18 cellular contexts compared by ENCODE assay signal in the genomic region with DNA sequence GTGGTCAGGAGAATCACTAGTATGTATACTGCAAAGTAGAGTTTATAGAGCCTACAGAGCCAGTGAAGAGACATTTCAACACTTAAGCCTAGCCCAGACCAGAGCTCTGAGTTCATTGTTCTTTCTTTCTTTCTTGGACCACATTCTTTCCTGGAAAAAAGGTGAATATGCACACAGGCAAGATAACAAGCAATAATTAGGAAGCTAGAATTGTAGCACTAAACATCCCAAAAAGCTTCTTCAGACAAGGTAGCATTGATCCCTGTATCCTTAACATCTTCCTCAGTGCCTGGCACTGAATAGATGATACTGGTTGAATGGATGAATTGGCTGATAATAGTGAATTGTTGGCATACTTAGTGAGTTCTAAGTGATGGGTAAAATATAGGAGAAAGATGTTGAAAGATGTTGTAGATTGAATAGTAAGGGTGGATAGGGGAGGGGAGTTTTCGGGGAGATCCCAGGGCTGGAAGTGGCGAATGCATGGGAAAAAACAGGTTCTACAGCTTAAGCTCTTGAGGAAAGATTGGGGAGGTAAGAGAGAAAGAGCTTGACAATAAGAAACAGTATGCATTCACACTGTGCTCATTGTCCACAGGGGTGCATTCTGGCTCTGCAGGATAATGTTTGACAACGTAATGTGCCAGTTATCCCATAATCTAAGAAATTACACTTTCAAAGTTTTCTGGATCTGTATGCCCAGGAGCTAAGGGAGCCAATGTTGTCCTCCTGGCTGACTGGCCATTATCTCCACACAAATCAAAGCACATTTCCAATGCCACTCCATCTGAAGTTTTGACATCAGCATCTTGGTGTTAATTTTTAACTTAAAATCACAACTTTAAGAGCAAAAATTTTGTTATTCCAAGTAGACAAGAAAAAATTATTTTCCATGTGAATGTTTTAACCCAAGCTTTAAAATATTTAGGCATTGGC. TPM values are rescaled to one million over a fixed set of nuclear protein-coding genes. Genes with fewer than 3 reads are reported as not detected.
DNase-seq lines count a peak whose midpoint lies in the region; ATAC-seq and TF ChIP-seq lines count a peak whose summit lies in the region.
"Had no signal": no experiment of that assay in that cellular context is flagged by ENCODE, and none has a peak within 500 bp of the region (broad histone marks: within the 10 kb centered on the region; RNA-seq: fewer than 3 reads in every experiment).

No MANE protein-coding gene starts in this region.

- H3K4me1 ChIP-seq in RWPE2 (ENCODE audit: insufficient read depth, poor library complexity, severe bottlenecking) (peaks cover 40% of the 10 kb centered on the region), upper lobe of right lung (peaks cover 20% of the 10 kb centered on the region), OCI-LY7 (ENCODE audit: insufficient read depth, low read length, poor library complexity, severe bottlenecking) (peaks cover 18% of the 10 kb centered on the region)

- BruUV-seq in OCI-LY7 (replicated peaks; lab: Mats Ljungman, UMichigan): no TSS peak

- peak overlapping the region; percentile 17 to 50 for H3K27ac Mint-ChIP-seq in natural killer cell treated with Interleukin-12 subunit alpha and Interleukin-12 subunit beta and Interleukin-15 and Interleukin-18, amount 100 ng/mL, for 72 hours
- H3K27ac Mint-ChIP-seq in natural killer cell: no peak overlapping the region
- H3K27ac Mint-ChIP-seq: T-helper 2 cell treated with Interferon-gamma antibody and Interleukin-4, amounts not matched to agents 5 μg/mL and 100 μg/mL, for 36 hours had no signal

- H3K4me2 ChIP-seq in OCI-LY7 (ENCODE audit: low read length): no peak overlapping the region

- H3K9me2 ChIP-seq in OCI-LY7 (ENCODE audit: insufficient read depth, low read length): no peaks in the 10 kb centered on the region

- ATAC-seq in natural killer cell treated with Interleukin-12 subunit alpha and Interleukin-12 subunit beta and Interleukin-15 and Interleukin-18, amount 100 ng/mL, for 72 hours: no peak
- ATAC-seq in natural killer cell (no peak), RWPE2 (ENCODE audit: low read depth) (no peak), esophagus mucosa (peak; percentile 6), upper lobe of right lung (peak; percentile 41), HG02852 (IDR thresholded peaks at IDR 0.05; ENCODE audit: unreplicated experiment) (no peak)
- ATAC-seq: activated CD4-positive, alpha-beta T cell treated with anti-CD3 and anti-CD28 coated beads for 36 hours; heart right ventricle; psoas muscle had no signal

- H3K36me3 ChIP-seq in RWPE2 (ENCODE audit: low read depth) (peaks cover 10% of the 10 kb centered on the region), upper lobe of right lung (peaks cover 9% of the 10 kb centered on the region), OCI-LY7 (ENCODE audit: insufficient read depth, low read length) (peaks cover 13% of the 10 kb centered on the region)

- H3K27me3 Mint-ChIP-seq in natural killer cell treated with Interleukin-12 subunit alpha and Interleukin-12 subunit beta and Interleukin-15 and Interleukin-18, amount 100 ng/mL, for 72 hours: no peaks in the 10 kb centered on the region
- H3K27me3 Mint-ChIP-seq in natural killer cell (ENCODE audit: low read depth in 2 of 2): no peaks in the 10 kb centered on the region
- H3K27me3 Mint-ChIP-seq: activated CD4-positive, alpha-beta T cell treated with anti-CD3 and anti-CD28 coated beads for 36 hours; naive B cell had no signal

- H4K20me1 ChIP-seq in OCI-LY7 (ENCODE audit: insufficient read depth, low read length): no peaks in the 10 kb centered on the region

- TF ChIP-seq CTCF in natural killer cell (IDR thresholded peaks at IDR 0.05) (no peak), RWPE2 (IDR thresholded peaks at IDR 0.05; ENCODE audit: poor library complexity, severe bottlenecking) (no peak), upper lobe of right lung (IDR thresholded peaks at IDR 0.05) (no peak), OCI-LY7 (conservative IDR thresholded peaks at IDR 0.05; ENCODE audit: low read length) (no peak)

- no peak overlapping the region for H2AFZ ChIP-seq in OCI-LY7 (ENCODE audit: low read length)

- no peaks in the 10 kb centered on the region; the same call in 1 of the 2 replicates for H3K79me2 ChIP-seq in OCI-LY7 (ENCODE audit: insufficient read depth, low read depth, low read length)

- H3K9me3 Mint-ChIP-seq in natural killer cell treated with Interleukin-12 subunit alpha and Interleukin-12 subunit beta and Interleukin-15 and Interleukin-18, amount 100 ng/mL, for 72 hours: no peaks in the 10 kb centered on the region
- H3K9me3 Mint-ChIP-seq in natural killer cell: no peaks in the 10 kb centered on the region
- H3K9me3 Mint-ChIP-seq: naive B cell; T-helper 2 cell treated with Interferon-gamma antibody and Interleukin-4, amounts not matched to agents 5 μg/mL and 100 μg/mL, for 36 hours had no signal

- H3K36me3 Mint-ChIP-seq in natural killer cell treated with Interleukin-12 subunit alpha and Interleukin-12 subunit beta and Interleukin-15 and Interleukin-18, amount 100 ng/mL, for 72 hours: peaks cover 5% of the 10 kb centered on the region
- H3K36me3 Mint-ChIP-seq in natural killer cell: no peaks in the 10 kb centered on the region
- H3K36me3 Mint-ChIP-seq: naive B cell had no signal

- peaks cover 20 to 21% of the 10 kb centered on the region in 2 donors for H3K4me1 Mint-ChIP-seq in natural killer cell treated with Interleukin-12 subunit alpha and Interleukin-12 subunit beta and Interleukin-15 and Interleukin-18, amount 100 ng/mL, for 72 hours (ENCODE audit: low read depth in 2 of 2)
- H3K4me1 Mint-ChIP-seq in natural killer cell: no peaks in the 10 kb centered on the region

- POLR2A ChIA-PET in OCI-LY7 (lab: Charles Lee): interaction anchor here (0.6 kb wide), 2 partner anchors 184 to 213 kb away, joined by 3 to 4 read pairs; no protein-coding TSS in a partner anchor

- no peak overlapping the region for H3K4me3 Mint-ChIP-seq in natural killer cell treated with Interleukin-12 subunit alpha and Interleukin-12 subunit beta and Interleukin-15 and Interleukin-18, amount 100 ng/mL, for 72 hours
- H3K4me3 Mint-ChIP-seq in natural killer cell: no peak overlapping the region
- H3K4me3 Mint-ChIP-seq: activated CD4-positive, alpha-beta T cell treated with anti-CD3 and anti-CD28 coated beads for 36 hours; naive B cell; T-helper 2 cell treated with Interferon-gamma antibody and Interleukin-4, amounts not matched to agents 5 μg/mL and 100 μg/mL, for 36 hours had no signal

- H3K9me3 ChIP-seq in RWPE2 (ENCODE audit: severe bottlenecking) (no peaks in the 10 kb centered on the region), upper lobe of right lung (no peaks in the 10 kb centered on the region), OCI-LY7 (ENCODE audit: low read length) (no peaks in the 10 kb centered on the region)
- H3K9me3 ChIP-seq: heart right ventricle, psoas muscle had no signal

- CTCF ChIA-PET in OCI-LY7 (lab: Charles Lee; ENCODE audit: unreplicated experiment): no interaction called here

- H3K27me3 ChIP-seq in RWPE2 (ENCODE audit: insufficient read depth, poor library complexity, severe bottlenecking) (no peaks in the 10 kb centered on the region), upper lobe of right lung (no peaks in the 10 kb centered on the region)
- H3K27me3 ChIP-seq: heart right ventricle had no signal

- H3K4me3 ChIP-seq in RWPE2 (ENCODE audit: severe bottlenecking): no peak overlapping the region
- H3K4me3 ChIP-seq in upper lobe of right lung: no peak overlapping the region
- H3K4me3 ChIP-seq in OCI-LY7 (ENCODE audit: low read depth, low read length, poor library complexity, severe bottlenecking): no peak overlapping the region
- H3K4me3 ChIP-seq: GM23248, heart right ventricle, psoas muscle had no signal

- intact Hi-C loops in natural killer cell (cut with micrococcal nuclease): no loop called here
- intact Hi-C loops in upper lobe of right lung (cut with DNase I): no loop called here
- intact Hi-C loops in OCI-LY7 (cut with micrococcal nuclease; ENCODE audit: unreplicated experiment): no loop called here

- no peak for DNase-seq in natural killer cell treated with Interleukin-12 subunit alpha and Interleukin-12 subunit beta and Interleukin-15 and Interleukin-18, amount 100 ng/mL, for 72 hours (ENCODE audit: low spot score)
- DNase-seq in natural killer cell (no peak), RWPE2 (ENCODE audit: low spot score) (no peak), upper lobe of right lung (no peak), OCI-LY7 (ENCODE audit: low spot score) (no peak), SHP77 (lab: John Stamatoyannopoulos, UW) (no peak)
- DNase-seq: activated CD4-positive, alpha-beta T cell treated with anti-CD3 and anti-CD28 coated beads for 36 hours; GF-D8; GM23248; heart right ventricle; naive B cell; NCI-H1417 treated with DMSO at 0.1 percent for 48 hours; NCI-H226; psoas muscle; Right ventricle myocardium superior had no signal

- peak overlapping the region; percentile 87 for H3K27ac ChIP-seq in RWPE2 (ENCODE audit: poor library complexity, severe bottlenecking)
- no peak overlapping the region for H3K27ac ChIP-seq in upper lobe of right lung
- H3K27ac ChIP-seq in OCI-LY7 (ENCODE audit: low read depth, low read length, poor library complexity, severe bottlenecking): no peak overlapping the region
- H3K27ac ChIP-seq: GM23248, psoas muscle had no signal

RNA-seq across cellular contexts. Expression of a gene that starts 35.6 kb away (rescaled TPM):
- 10 to 100 TPM; 10.6 to 15.1 TPM for total RNA-seq in natural killer cell treated with Interleukin-12 subunit alpha and Interleukin-12 subunit beta and Interleukin-15 and Interleukin-18, amount 100 ng/mL, for 72 hours
- total RNA-seq in natural killer cell: 1 to 10 TPM; 8.4 to 9.0 (median 8.4) TPM
- 12.5 TPM for total RNA-seq in esophagus mucosa
- 15.3 TPM for total RNA-seq in upper lobe of right lung
- total RNA-seq in OCI-LY7 (2014; rRNA removed; shearing (Covaris generic)): 8.6 and 11.5 TPM in 2 replicates
- total RNA-seq in OCI-LY7 (2022): 13.0 and 13.2 TPM in 2 replicates

RNA-seq across cellular contexts. Expression of a gene that starts 35.8 kb away (rescaled TPM):
- total RNA-seq in natural killer cell treated with Interleukin-12 subunit alpha and Interleukin-12 subunit beta and Interleukin-15 and Interleukin-18, amount 100 ng/mL, for 72 hours: 10 to 100 TPM; 50.8 to 95.1 TPM
- total RNA-seq in natural killer cell (10 to 100 TPM; 70.6 to 85.0 (median 78.2) TPM), esophagus mucosa (36.6 TPM), upper lobe of right lung (34.9 TPM), OCI-LY7 (2022) (47.1 and 53.6 TPM in 2 replicates)
- total RNA-seq in OCI-LY7 (2014; rRNA removed; shearing (Covaris generic)): 31.1 and 43.7 TPM in 2 replicates

Comparison
In these comparisons a context has a peak if more than half of its experiments do, and no peak if none do; other contexts are left out.
1. H3K27ac Mint-ChIP-seq: peak in natural killer cell treated with Interleukin-12 subunit alpha and Interleukin-12 subunit beta and Interleukin-15 and Interleukin-18, amount 100 ng/mL, for 72 hours (2 of 2); none in natural killer cell (0 of 2).
2. ATAC-seq: peak in esophagus mucosa (single experiment) and upper lobe of right lung (single experiment); none in natural killer cell treated with Interleukin-12 subunit alpha and Interleukin-12 subunit beta and Interleukin-15 and Interleukin-18, amount 100 ng/mL, for 72 hours (0 of 2), natural killer cell (0 of 3), RWPE2 (single experiment) and HG02852 (single experiment).